In the genomic region with DNA sequence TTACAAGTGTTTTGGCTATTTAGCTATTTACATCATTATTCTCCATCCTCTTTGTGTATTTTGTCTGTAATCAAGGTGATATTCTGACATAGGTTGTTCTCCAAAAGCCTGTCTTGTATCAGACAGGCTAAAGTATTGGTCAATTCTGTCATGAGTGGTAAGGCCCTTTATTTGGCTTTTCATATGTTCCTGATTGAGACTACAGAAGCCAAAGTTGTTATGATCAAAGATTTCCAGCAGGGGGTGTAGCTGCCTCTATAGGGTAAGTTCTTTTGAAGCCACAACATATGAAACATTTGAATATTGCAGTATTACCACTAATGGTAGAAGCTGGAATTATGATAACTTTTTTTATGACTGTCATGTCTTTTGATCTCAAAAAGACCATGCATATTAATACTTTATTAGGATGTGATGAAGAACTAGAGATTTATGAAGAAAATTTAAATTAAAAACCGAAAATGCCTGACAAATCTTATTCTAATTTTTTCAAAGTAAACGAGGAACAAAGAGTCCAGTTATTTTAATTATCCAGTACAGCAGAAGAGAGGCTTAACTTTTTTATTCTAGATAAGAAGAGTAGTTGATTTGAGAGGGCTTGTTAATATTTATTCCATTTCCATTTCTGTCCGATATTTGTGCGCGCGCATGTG, we compare ENCODE assay signal across 8 cellular contexts. TPM values are rescaled to one million over a fixed set of nuclear protein-coding genes. Genes with fewer than 3 reads are reported as not detected.
DNase-seq lines count a peak whose midpoint lies in the region; ATAC-seq, FAIRE-seq and TF ChIP-seq lines count a peak whose summit lies in the region.

No MANE protein-coding gene starts in this region.

- TF ChIP-seq EP300 in GM12878 (IDR thresholded peaks at IDR 0.05; ENCODE audit: borderline replicate concordance in 1 of 2, control insufficient read depth in 1 of 2, low read depth in 2 of 2, low read length in 2 of 2): no peak

- H4K20me1 ChIP-seq in Loucy (ENCODE audit: insufficient read depth, low read length, poor library complexity, severe bottlenecking) (peaks cover 6% of the 10 kb centered on the region), GM12878 (ENCODE audit: control insufficient read depth, insufficient read depth) (no peaks in the 10 kb centered on the region)

- H3K4me2 ChIP-seq in Loucy (ENCODE audit: low read depth, low read length, poor library complexity, severe bottlenecking) (no peak overlapping the region), GM12878 (ENCODE audit: control insufficient read depth, insufficient read depth) (no peak overlapping the region)

- no peak overlapping the region for H3K4me3 Mint-ChIP-seq in activated T-helper 17 cell treated with anti-CD3 and anti-CD28 coated beads, Interleukin-2, amount 50 U/mL, for 72 hours

- no peaks in the 10 kb centered on the region for H3K27me3 Mint-ChIP-seq in activated T-helper 17 cell treated with anti-CD3 and anti-CD28 coated beads, Interleukin-2, amount 50 U/mL, for 72 hours

- TF ChIP-seq CTCF in BE2C (IDR thresholded peaks at IDR 0.05; ENCODE audit: low read depth, low read length): peak; percentile 82
- peak; percentile 85 for TF ChIP-seq CTCF in Loucy (conservative IDR thresholded peaks at IDR 0.05; ENCODE audit: low read length)
- TF ChIP-seq CTCF in GM12878 (IDR thresholded peaks at IDR 0.05 in 2 of 3, conservative IDR thresholded peaks at IDR 0.05 in 1 of 3; ENCODE audit: control insufficient read depth in 2 of 3, extremely low read depth in 1 of 3, insufficient read depth in 1 of 3, low read depth in 3 of 3, low read length in 3 of 3): peak; percentile 61 to 79 (median 65); a peak in 5 of 6 replicates

- DNase-seq in BE2C: peak; percentile 62
- DNase-seq in RKO (ENCODE audit: low spot score): peak; percentile 87
- DNase-seq in GM12878 (ENCODE audit: low read depth, low spot score): peak; percentile 36
- DNase-seq in islet precursor cell: peak; percentile 55
- peak; percentile 8 for DNase-seq in stimulated activated CD8-positive, alpha-beta memory T cell treated with anti-CD3 and anti-CD28 coated beads, Interleukin-15, amount 100 ng/mL, for 1 hour (ENCODE audit: low read depth)

- H2AFZ ChIP-seq in Loucy (ENCODE audit: low read length): no peak overlapping the region
- no peak overlapping the region for H2AFZ ChIP-seq in GM12878 (ENCODE audit: control insufficient read depth, low read depth, low read length)

- H3K9me3 ChIP-seq in BE2C (no peaks in the 10 kb centered on the region), Loucy (ENCODE audit: insufficient read depth, low read depth, low read length) (no peaks in the 10 kb centered on the region), GM12878 (replicated peaks; ENCODE audit: control insufficient read depth, insufficient read depth, low read length) (no peaks in the 10 kb centered on the region; the same call in 2 of the 3 replicates)

- no peak for TF ChIP-seq POLR2A in GM12878 (IDR thresholded peaks at IDR 0.05; ENCODE audit: low read depth, low read length)

- ATAC-seq in GM18508 (IDR thresholded peaks at IDR 0.05; ENCODE audit: insufficient read depth, unreplicated experiment) (peak; percentile 35), GM12878 (peak; percentile 16; the same call in 2 of the 3 replicates)
- ATAC-seq in activated T-helper 17 cell treated with anti-CD3 and anti-CD28 coated beads, Interleukin-2, amount 50 U/mL, for 72 hours (replicated peaks): no peak

- intact Hi-C loops in GM12878 (cut with micrococcal nuclease; ENCODE audit: unreplicated experiment): loop anchor here (1.0 to 10.0 kb wide), 6 partner anchors 147 to 619 kb away; partner anchors contain the start of gene DTD2

- SMC1A ChIA-PET in GM12878 (lab: Charles Lee; ENCODE audit: uncharacterized antibody, unreplicated experiment): interaction anchor here (0.7 to 8.0 kb wide), 19 partner anchors 17 to 185 kb away, joined by 3 to 154 read pairs (median 4); partner anchors contain the start of gene RNU6-8

- H3K36me3 Mint-ChIP-seq in activated T-helper 17 cell treated with anti-CD3 and anti-CD28 coated beads, Interleukin-2, amount 50 U/mL, for 72 hours (ENCODE audit: low read depth): peaks cover 16% of the 10 kb centered on the region

- H3K9ac ChIP-seq in Loucy (ENCODE audit: low read depth, low read length, poor library complexity, severe bottlenecking) (no peak overlapping the region), GM12878 (ENCODE audit: control insufficient read depth, insufficient read depth, low read length) (no peak overlapping the region)

- FAIRE-seq in GM12878 (lab: Jason Lieb, UNC): peak; percentile 78

- POLR2A ChIA-PET in GM12878 (lab: Charles Lee): no interaction called here

- peaks cover 12% of the 10 kb centered on the region for H3K4me1 Mint-ChIP-seq in activated T-helper 17 cell treated with anti-CD3 and anti-CD28 coated beads, Interleukin-2, amount 50 U/mL, for 72 hours

- in situ Hi-C loops in GM12878 (cut with MboI): loop anchor here (5.0 kb wide), 2 partner anchors 179 to 484 kb away; no protein-coding TSS in a partner anchor

- no peak overlapping the region for H3K27ac ChIP-seq in GM12878 (ENCODE audit: control insufficient read depth, insufficient read depth)

- 0 out of 2 replicates have a peak, but pooled peaks cover 8% of the 10 kb centered on the region for H3F3A ChIP-seq in Loucy (ENCODE audit: low read depth)

- CTCF ChIA-PET in GM12878 (lab: Yijun Ruan, JAX): interaction anchor here (0.6 to 12.6 kb wide), 27 partner anchors 12 to 616 kb away, joined by 3 to 300 read pairs (median 4); partner anchors contain the start of genes DTD2 and RNU6-8

- H3K4me1 ChIP-seq in BE2C: peaks cover 5% of the 10 kb centered on the region; the same call in 1 of the 2 replicates
- H3K4me1 ChIP-seq in Loucy (ENCODE audit: insufficient read depth, low read length, poor library complexity, severe bottlenecking): peaks cover 4% of the 10 kb centered on the region
- no peaks in the 10 kb centered on the region for H3K4me1 ChIP-seq in GM12878 (ENCODE audit: control insufficient read depth, insufficient read depth, low read length)

- H3K27ac Mint-ChIP-seq in activated T-helper 17 cell treated with anti-CD3 and anti-CD28 coated beads, Interleukin-2, amount 50 U/mL, for 72 hours: no peak overlapping the region

- 75% methylated on average over 6 of the region's 6 CpGs for WGBS in GM12878 (ENCODE audit: insufficient coverage, insufficient replicate concordance, low lambda C conversion rate, missing lambda C conversion rate)

- RAD21 ChIA-PET in GM12878 (lab: Charles Lee; ENCODE audit: unreplicated experiment): interaction anchor here (0.8 to 6.8 kb wide), 11 partner anchors 126 to 486 kb away, joined by 3 to 99 read pairs (median 4); no protein-coding TSS in a partner anchor

- H3K36me3 ChIP-seq in BE2C (no peaks in the 10 kb centered on the region), Loucy (ENCODE audit: insufficient read depth, low read length) (no peaks in the 10 kb centered on the region), GM12878 (ENCODE audit: control insufficient read depth in 2 of 2, insufficient read depth in 2 of 2, low read length in 1 of 2) (no peaks in the 10 kb centered on the region)

- H3K9me2 ChIP-seq in Loucy (replicated peaks; ENCODE audit: low read depth, low read length): no peaks in the 10 kb centered on the region

- H3K27me3 ChIP-seq in BE2C (no peaks in the 10 kb centered on the region), Loucy (ENCODE audit: insufficient read depth, low read length, poor library complexity, severe bottlenecking) (no peaks in the 10 kb centered on the region), GM12878 (replicated peaks in 1 of 2; ENCODE audit: control insufficient read depth in 2 of 2, insufficient read depth in 2 of 2, low read length in 1 of 2) (no peaks in the 10 kb centered on the region)

- no TSS peak for BruUV-seq in GM12878 (replicated peaks; lab: Mats Ljungman, UMichigan)

- peak; percentile 88 for TF ChIP-seq RAD21 in GM12878 (IDR thresholded peaks at IDR 0.05; ENCODE audit: insufficient read depth, low read depth, low read length)

- H3K79me2 ChIP-seq in Loucy (ENCODE audit: insufficient read depth, low read length) (peaks cover 10% of the 10 kb centered on the region), GM12878 (ENCODE audit: control insufficient read depth, insufficient read depth, low read length) (no peaks in the 10 kb centered on the region)

- H3K4me3 ChIP-seq in BE2C (ENCODE audit: low read depth, low read length) (no peak overlapping the region), Loucy (ENCODE audit: low read length, poor library complexity, severe bottlenecking) (no peak overlapping the region), GM12878 (no peak overlapping the region)

- no peaks in the 10 kb centered on the region for H3K9me3 Mint-ChIP-seq in activated T-helper 17 cell treated with anti-CD3 and anti-CD28 coated beads, Interleukin-2, amount 50 U/mL, for 72 hours

TF ChIP-seq in GM12878, 131 proteins besides CTCF, POLR2A, EP300 and RAD21 (continues in another document):
- 0 out of 2 replicates have a peak, but pooled peaks have one; percentile 50 for TF ChIP-seq FOXM1 (IDR thresholded peaks at IDR 0.05; ENCODE audit: low read depth, low read length)

RNA-seq across cellular contexts. Expression of gene ARHGAP5, which starts 3.4 kb away (rescaled TPM):
- 28.2 TPM for polyA plus RNA-seq in BE2C (2012; ENCODE audit: insufficient read depth, insufficient read length, low read depth)
- 36.5 and 38.0 TPM in 2 replicates for total RNA-seq in GM12878 (2013; cell fraction: nucleolus; rRNA removed)
- total RNA-seq in GM12878 (2014; rRNA removed) (9.0 and 11.0 TPM in 2 replicates), GM12878 (2014; rRNA removed; fragmentation: Illumina TruSeq; extraction: Trizol) (10.4 and 12.2 TPM in 2 replicates), GM12878 (2021) (12.2 and 13.4 TPM in 2 replicates)
- polyA plus RNA-seq in GM12878 (2011; ENCODE audit: low read depth): 3.2 TPM
- polyA plus RNA-seq in GM12878 (2011; rRNA removed) (19.6 and 36.4 TPM in 2 replicates), GM12878 (2014; fragmentation: Illumina TruSeq; extraction: Trizol) (6.0 and 8.5 TPM in 2 replicates), GM12878 (2014; fragmentation: Nextera tagmentation; extraction: Ambion mirVana) (1 to 10 TPM in 1 of 2 experiments, under 1 TPM in 1; 0.91 to 2.1 TPM), GM12878 (2014; rRNA removed) (2.3 and 3.0 TPM in 2 replicates), GM12878 (2016; fragmentation: Nextera tagmentation; extraction: Ambion mirVana) (1 to 10 TPM; 6.5 to 7.9 TPM)
- 5.4 and 6.9 TPM in 2 replicates for polyA plus RNA-seq in GM12878 (2011; cell fraction: cytosol; rRNA removed)
- 9.3 and 11.0 TPM in 2 replicates for polyA plus RNA-seq in GM12878 (2011; cell fraction: nucleus; rRNA removed)
- polyA plus RNA-seq in GM12878 (2012): 5.1 and 5.8 TPM in 2 replicates
- 33.5 and 54.1 TPM in 2 replicates for polyA minus RNA-seq in GM12878 (2011; rRNA and poly(A)+ RNA removed)
- 19.1 and 22.0 TPM in 2 replicates for polyA minus RNA-seq in GM12878 (2011; cell fraction: cytosol; rRNA and poly(A)+ RNA removed)
- 18.0 and 23.2 TPM in 2 replicates for polyA minus RNA-seq in GM12878 (2011; cell fraction: nucleus; rRNA and poly(A)+ RNA removed)
- 10 to 100 TPM; 27.5 to 55.7 TPM for total RNA-seq in activated T-helper 17 cell treated with anti-CD3 and anti-CD28 coated beads, Interleukin-2, amount 50 U/mL, for 72 hours

Comparison
In these comparisons a context has a peak if more than half of its experiments do, and no peak if none do; other contexts are left out.
1. DNase-seq: peak in every context shown above with its lines; median percentile 87 in RKO; 62 in BE2C; 55 in islet precursor cell; 36 in GM12878; 8 in stimulated activated CD8-positive, alpha-beta memory T cell treated with anti-CD3 and anti-CD28 coated beads, Interleukin-15, amount 100 ng/mL, for 1 hour.